In the genomic region with DNA sequence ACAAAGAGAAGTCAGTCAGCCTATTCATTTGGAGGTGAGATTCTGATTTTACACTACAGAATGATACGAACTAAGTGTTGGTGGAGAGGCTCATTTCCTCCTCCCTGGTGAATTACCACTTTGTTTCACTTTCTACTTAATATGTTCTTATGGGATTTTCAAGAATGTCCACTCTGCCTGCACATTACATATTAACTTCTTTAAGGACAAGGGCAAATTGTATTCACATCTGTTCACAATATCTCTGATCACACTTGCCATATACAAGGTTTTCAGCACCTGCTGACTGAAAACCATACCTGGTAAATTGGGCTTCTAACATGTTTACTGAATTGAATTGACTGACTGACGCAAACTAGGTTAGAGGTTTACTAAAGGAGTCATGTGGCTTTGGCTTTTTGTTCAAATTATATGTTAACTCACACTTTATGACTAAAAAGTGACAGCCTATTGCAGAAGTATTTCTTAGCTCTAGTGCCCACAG, we compare ENCODE assay signal across 1 cellular context.
TF ChIP-seq lines count a peak whose summit lies in the region.

No MANE protein-coding gene starts in this region.

TF ChIP-seq in WTC11, 78 proteins besides CTCF, POLR2A, EP300 and RAD21 (continued from another document):
- no peak for TF ChIP-seq ZNF121 (CRISPR knock-in tag; IDR thresholded peaks at IDR 0.05)
- TF ChIP-seq TEAD1 (CRISPR knock-in tag; IDR thresholded peaks at IDR 0.05), result no peak
- TF ChIP-seq SOX15 (CRISPR knock-in tag; IDR thresholded peaks at IDR 0.05), result no peak
